8 cellular contexts compared by ENCODE assay signal in the genomic region with DNA sequence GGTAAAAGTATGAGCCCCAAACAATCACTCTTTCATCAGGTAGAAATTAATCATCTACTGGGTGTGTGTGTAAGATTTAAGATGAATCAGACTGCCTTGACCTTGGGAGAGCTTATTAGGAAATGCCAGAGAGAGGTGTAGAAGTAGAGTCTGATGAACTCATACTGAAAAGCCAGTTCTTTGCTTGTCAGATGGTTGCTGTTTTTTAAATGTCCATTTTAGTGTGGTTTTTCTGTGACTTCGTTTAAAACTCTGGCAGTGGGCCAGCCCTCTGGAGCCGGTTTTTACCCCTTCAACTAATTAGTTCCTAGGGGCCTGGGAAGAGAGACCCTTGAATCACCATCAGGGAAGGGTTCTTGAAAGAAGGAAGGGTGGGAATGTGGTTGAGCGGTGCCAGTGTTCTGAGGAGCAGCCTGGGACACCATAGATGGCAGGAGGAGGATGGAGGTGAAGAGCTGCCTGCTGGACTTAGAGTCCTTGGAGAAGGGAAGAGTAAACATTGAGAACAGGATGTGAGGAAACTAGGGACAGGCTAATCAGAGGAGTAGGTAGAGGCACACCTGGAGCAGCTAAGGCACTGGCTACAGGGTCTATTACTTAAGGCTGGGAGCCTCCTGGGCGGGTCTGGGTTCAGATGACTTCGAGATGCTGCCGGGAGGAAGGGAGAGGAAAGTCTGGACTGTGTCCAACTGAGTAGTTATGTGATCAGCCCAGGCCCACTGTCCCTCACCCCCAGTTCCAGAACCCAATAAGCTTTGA.
DNase-seq lines count a peak whose midpoint lies in the region; ATAC-seq and TF ChIP-seq lines count a peak whose summit lies in the region.

No MANE protein-coding gene starts in this region.

- in situ Hi-C loops in GM13977 (cut with MboI; ENCODE audit: low pct_unique_long_range_greater_than_20kb, low sequenced_read_pairs, unreplicated experiment), result no loop called here

- peaks cover 69% of the 10 kb centered on the region for H3K79me2 ChIP-seq in hepatocyte

- peaks cover 45% of the 10 kb centered on the region for H4K20me1 ChIP-seq in hepatocyte (ENCODE audit: insufficient read depth, poor library complexity, severe bottlenecking)

- WGBS in hepatocyte (ENCODE audit: low lambda C conversion rate, missing lambda C conversion rate), result 53% methylated on average over 6 of the region's 6 CpGs

- H2AFZ ChIP-seq in hepatocyte, result no peak overlapping the region

- peak overlapping the region; percentile 98 for H3K4me3 ChIP-seq in hepatocyte

- peak overlapping the region; percentile 97 for H3K4me2 ChIP-seq in hepatocyte

- peak overlapping the region; percentile 93 for H3K4me3 Mint-ChIP-seq in activated CD8-positive, alpha-beta T cell treated with anti-CD3 and anti-CD28 coated beads, Interleukin-2, amount 10 ng/mL, durations not matched to agents 7 days and 5 days

- DNase-seq in DMS53 treated with DMSO at 0.1 percent for 48 hours (lab: John Stamatoyannopoulos, UW; ENCODE audit: unreplicated experiment) (peak; percentile 51), hepatocyte (ENCODE audit: low spot score) (peak; percentile 55), GM13977 (ENCODE audit: low spot score) (no peak)
- no peak for DNase-seq in activated CD8-positive, alpha-beta T cell treated with anti-CD3 and anti-CD28 coated beads, Interleukin-2, amount 10 ng/mL, durations not matched to agents 7 days and 5 days
- DNase-seq in stimulated activated CD8-positive, alpha-beta memory T cell treated with anti-CD3 and anti-CD28 coated beads, Interleukin-4, amount 100 ng/mL, for 48 hours, result peak; percentile 56

- CTCF ChIA-PET in activated CD8-positive, alpha-beta T cell treated with anti-CD3 and anti-CD28 coated beads, Interleukin-2, amount 10 ng/mL, durations not matched to agents 7 days and 5 days (lab: Charles Lee), result interaction anchor here (1.1 to 9.7 kb wide), 7 partner anchors 8 to 112 kb away, joined by 3 to 202 read pairs (median 8); no protein-coding TSS in a partner anchor

- TF ChIP-seq CTCF in hepatocyte (IDR thresholded peaks at IDR 0.05; ENCODE audit: poor library complexity) (no peak), GM13977 (IDR thresholded peaks at IDR 0.05; ENCODE audit: extremely low read depth, insufficient read depth, missing control alignments) (no peak)

- H3K4me1 ChIP-seq in hepatocyte (ENCODE audit: insufficient read depth), result peaks cover 49% of the 10 kb centered on the region

- H3K27me3 ChIP-seq in hepatocyte, result no peaks in the 10 kb centered on the region

- H3K9me3 Mint-ChIP-seq in activated CD8-positive, alpha-beta T cell treated with anti-CD3 and anti-CD28 coated beads, Interleukin-2, amount 10 ng/mL, durations not matched to agents 7 days and 5 days (ENCODE audit: insufficient read depth), result no peaks in the 10 kb centered on the region

- no peaks in the 10 kb centered on the region for H3K9me2 ChIP-seq in hepatocyte (replicated peaks; ENCODE audit: insufficient read depth)

- H3K36me3 Mint-ChIP-seq in activated CD8-positive, alpha-beta T cell treated with anti-CD3 and anti-CD28 coated beads, Interleukin-2, amount 10 ng/mL, durations not matched to agents 7 days and 5 days (ENCODE audit: low read depth), result peaks cover 21% of the 10 kb centered on the region

- ATAC-seq in activated CD8-positive, alpha-beta T cell treated with anti-CD3 and anti-CD28 coated beads, Interleukin-2, amount 10 ng/mL, durations not matched to agents 7 days and 5 days, result no peak
- ATAC-seq in GM21381 (IDR thresholded peaks at IDR 0.05; ENCODE audit: unreplicated experiment), result no peak
- ATAC-seq in HG03045 (IDR thresholded peaks at IDR 0.05; ENCODE audit: unreplicated experiment), result no peak

- H3K27ac Mint-ChIP-seq in activated CD8-positive, alpha-beta T cell treated with anti-CD3 and anti-CD28 coated beads, Interleukin-2, amount 10 ng/mL, durations not matched to agents 7 days and 5 days, result peak overlapping the region; percentile 93

- peaks cover 57% of the 10 kb centered on the region for H3K4me1 Mint-ChIP-seq in activated CD8-positive, alpha-beta T cell treated with anti-CD3 and anti-CD28 coated beads, Interleukin-2, amount 10 ng/mL, durations not matched to agents 7 days and 5 days (ENCODE audit: low read depth)

- peak overlapping the region; percentile 99 for H3K27ac ChIP-seq in KOPT-K1 (ENCODE audit: low read depth, low read length, poor library complexity, severe bottlenecking)
- peak overlapping the region; percentile 99 for H3K27ac ChIP-seq in hepatocyte

- H3K36me3 ChIP-seq in KOPT-K1 (ENCODE audit: insufficient read depth, low read length) (no peaks in the 10 kb centered on the region), hepatocyte (replicated peaks; ENCODE audit: insufficient read depth, low read depth) (no peaks in the 10 kb centered on the region)

- H3K9me3 ChIP-seq in KOPT-K1 (ENCODE audit: insufficient read depth, low read length, poor library complexity, severe bottlenecking), result no peaks in the 10 kb centered on the region
- H3K9me3 ChIP-seq in hepatocyte (ENCODE audit: low read depth), result no peaks in the 10 kb centered on the region

- POLR2A ChIA-PET in activated CD8-positive, alpha-beta T cell treated with anti-CD3 and anti-CD28 coated beads, Interleukin-2, amount 10 ng/mL, durations not matched to agents 7 days and 5 days (lab: Charles Lee), result interaction anchor here (0.9 to 9.7 kb wide), 12 partner anchors 9 to 112 kb away, joined by 3 to 199 read pairs (median 5); no protein-coding TSS in a partner anchor

- no peaks in the 10 kb centered on the region for H3K27me3 Mint-ChIP-seq in activated CD8-positive, alpha-beta T cell treated with anti-CD3 and anti-CD28 coated beads, Interleukin-2, amount 10 ng/mL, durations not matched to agents 7 days and 5 days (ENCODE audit: low read depth)

Comparison
In these comparisons a context has a peak if more than half of its experiments do, and no peak if none do; other contexts are left out.
1. DNase-seq: peak in DMS53 treated with DMSO at 0.1 percent for 48 hours (single experiment), hepatocyte (single experiment) and stimulated activated CD8-positive, alpha-beta memory T cell treated with anti-CD3 and anti-CD28 coated beads, Interleukin-4, amount 100 ng/mL, for 48 hours (single experiment); none in activated CD8-positive, alpha-beta T cell treated with anti-CD3 and anti-CD28 coated beads, Interleukin-2, amount 10 ng/mL, durations not matched to agents 7 days and 5 days (single experiment) and GM13977 (single experiment).